23 cellular contexts compared by ENCODE assay signal in the genomic region with DNA sequence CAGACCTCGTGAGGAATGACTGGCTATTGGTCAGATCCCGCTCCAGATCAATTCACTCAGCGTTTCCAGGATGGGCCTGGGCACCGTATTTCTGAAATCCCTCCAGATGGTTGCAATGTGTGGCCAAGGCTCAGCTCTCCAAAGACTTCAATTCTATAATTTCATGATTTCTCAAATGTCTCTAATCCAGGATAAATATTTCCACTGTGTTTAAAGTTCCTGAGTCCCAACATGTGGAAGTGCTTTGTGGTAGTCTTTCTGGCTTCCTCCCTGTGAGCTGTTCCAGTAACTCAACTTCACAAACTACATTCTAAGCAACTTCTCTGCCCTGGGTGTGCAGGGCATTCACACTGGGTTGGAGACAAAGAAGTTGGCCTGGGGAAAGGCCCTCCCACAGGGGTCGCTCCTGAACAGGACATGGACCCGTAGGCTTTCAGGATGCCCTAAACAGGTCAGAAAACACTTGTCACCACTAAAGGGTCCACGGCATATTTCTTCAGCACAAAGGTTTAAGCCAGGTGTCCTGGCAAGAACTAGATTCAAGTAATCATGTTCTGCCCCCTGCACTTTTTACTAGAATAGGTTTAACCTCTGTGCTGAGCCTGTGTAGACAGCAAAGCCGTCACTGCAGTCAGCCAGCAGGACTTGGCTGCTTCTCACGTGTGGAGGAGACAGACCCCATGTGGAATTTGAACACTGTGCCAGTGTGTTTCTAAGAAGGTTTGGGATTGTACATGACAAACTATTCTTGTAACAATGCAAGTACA.
DNase-seq lines count a peak whose midpoint lies in the region; ATAC-seq, FAIRE-seq and TF ChIP-seq lines count a peak whose summit lies in the region.
"Had no signal": no experiment of that assay in that cellular context is flagged by ENCODE, and none has a peak within 500 bp of the region (broad histone marks: within the 10 kb centered on the region; RNA-seq: fewer than 3 reads in every experiment).

No MANE protein-coding gene starts in this region.

- H3F3A ChIP-seq in GM23338 (replicated peaks; ENCODE audit: low read depth) (no peaks in the 10 kb centered on the region), neural progenitor cell (ENCODE audit: low read depth) (no peaks in the 10 kb centered on the region)

- TF ChIP-seq POLR2A in endothelial cell of umbilical vein (IDR thresholded peaks at IDR 0.05; ENCODE audit: low read depth, low read length) = no peak

- ATAC-seq in GM23338 (peak; percentile 69), left lobe of liver (no peak)

- no peaks in the 10 kb centered on the region for H3K4me1 ChIP-seq in GM23338 (ENCODE audit: insufficient read depth)
- H3K4me1 ChIP-seq in endothelial cell of umbilical vein (ENCODE audit: control insufficient read depth, extremely low read depth, insufficient read depth, low read length) = no peaks in the 10 kb centered on the region
- H3K4me1 ChIP-seq in neural progenitor cell = no peaks in the 10 kb centered on the region
- H3K4me1 ChIP-seq: HAP-1 had no signal

- DNase-seq in AG09309 (ENCODE audit: low read depth) (peak; percentile 46), GM23338 (ENCODE audit: low spot score) (no peak), endothelial cell of umbilical vein (ENCODE audit: low read depth, low spot score) (peak; percentile 6), neural progenitor cell (ENCODE audit: low spot score) (peak; percentile 22), left lobe of liver (ENCODE audit: low spot score) (no peak), NCI-H774 (lab: John Stamatoyannopoulos, UW) (no peak), amygdala (lab: John Stamatoyannopoulos, UW) (no peak)
- no peak for DNase-seq in activated T-cell treated with anti-CD3 and anti-CD28 coated beads, Interleukin-2, amount 50 U/mL, for 48 hours
- DNase-seq: activated CD4-positive, alpha-beta T cell treated with anti-CD3 and anti-CD28 coated beads, Interleukin-2, amount 50 U/mL, for 1 hour; activated CD8-positive, alpha-beta memory T cell treated with anti-CD3 and anti-CD28 coated beads, Interleukin-2, amount 50 U/mL, for 4 hours; activated gamma-delta T cell; DND-41; glutamatergic neuron; NCI-H2107; NCI-H510A treated with DMSO at 0.1 percent for 48 hours; SHP77; stimulated activated CD8-positive, alpha-beta memory T cell treated with anti-CD3 and anti-CD28 coated beads, Interleukin-4, amount 100 ng/mL, for 48 hours; substantia nigra; T-helper 1 cell had no signal

- POLR2A ChIA-PET in endothelial cell of umbilical vein (lab: Charles Lee) = no interaction called here

- H3K9me3 Mint-ChIP-seq in GM23338 = peaks cover 2% of the 10 kb centered on the region; the same call in 1 of the 3 replicates
- no peaks in the 10 kb centered on the region for H3K9me3 Mint-ChIP-seq in neural progenitor cell
- H3K9me3 Mint-ChIP-seq: central memory CD8-positive, alpha-beta T cell had no signal

- TF ChIP-seq CTCF in AG09309 (IDR thresholded peaks at IDR 0.05; ENCODE audit: control insufficient read depth, insufficient read depth, low read depth, low read length, missing control alignments) (peak; percentile 5), GM23338 (conservative IDR thresholded peaks at IDR 0.05; ENCODE audit: low read depth in 2 of 2) (peak in 1 of 2 experiments; percentile 49; a peak in 2 of 4 replicates), endothelial cell of umbilical vein (IDR thresholded peaks at IDR 0.05; ENCODE audit: extremely low read depth in 1 of 2, insufficient read depth in 1 of 2, low read depth in 1 of 2, low read length in 2 of 2) (peak in 1 of 2 donors; percentile 17), neural progenitor cell (IDR thresholded peaks at IDR 0.05) (peak; percentile 16)

- H3K4me2 ChIP-seq in GM23338 (no peak overlapping the region), endothelial cell of umbilical vein (ENCODE audit: insufficient read depth, low read length) (no peak overlapping the region), neural progenitor cell (no peak overlapping the region)

- no TSS peak for BruUV-seq in endothelial cell of umbilical vein (replicated peaks; lab: Mats Ljungman, UMichigan)

- H3K27ac ChIP-seq in GM23338 (ENCODE audit: low read depth) = no peak overlapping the region
- no peak overlapping the region for H3K27ac ChIP-seq in endothelial cell of umbilical vein (ENCODE audit: insufficient read depth, low read depth, low read length)
- no peak overlapping the region for H3K27ac ChIP-seq in neural progenitor cell

- H3K27me3 ChIP-seq in GM23338 (ENCODE audit: insufficient read depth) (no peaks in the 10 kb centered on the region), endothelial cell of umbilical vein (ENCODE audit: control insufficient read depth in 2 of 2, insufficient read depth in 2 of 2, low read length in 2 of 2) (no peaks in the 10 kb centered on the region), neural progenitor cell (no peaks in the 10 kb centered on the region)

- intact Hi-C loops in endothelial cell of umbilical vein (cut with micrococcal nuclease) = no loop called here

- H3K36me3 ChIP-seq in GM23338 (ENCODE audit: insufficient read depth) (no peaks in the 10 kb centered on the region), endothelial cell of umbilical vein (ENCODE audit: control insufficient read depth in 2 of 2, extremely low read depth in 1 of 2, insufficient read depth in 2 of 2, low read length in 2 of 2) (no peaks in the 10 kb centered on the region), neural progenitor cell (no peaks in the 10 kb centered on the region)
- H3K36me3 ChIP-seq: HAP-1 had no signal

- CTCF ChIA-PET in endothelial cell of umbilical vein (lab: Charles Lee) = interaction anchor here (1.1 kb wide), 1 partner anchor 300 kb away, joined by 3 read pairs; no protein-coding TSS in a partner anchor

- no peaks in the 10 kb centered on the region for H3K9me1 ChIP-seq in endothelial cell of umbilical vein (replicated peaks; ENCODE audit: control insufficient read depth, extremely low read depth, insufficient read depth, low read length)

- H3K4me3 Mint-ChIP-seq in GM23338 (no peak overlapping the region), neural progenitor cell (no peak overlapping the region)
- H3K4me3 Mint-ChIP-seq: central memory CD8-positive, alpha-beta T cell had no signal

- H2AFZ ChIP-seq in GM23338 (no peak overlapping the region), endothelial cell of umbilical vein (ENCODE audit: low read depth, low read length) (no peak overlapping the region), neural progenitor cell (replicated peaks) (no peak overlapping the region)

- no peak overlapping the region for H3K27ac Mint-ChIP-seq in GM23338
- H3K27ac Mint-ChIP-seq in neural progenitor cell = peak overlapping the region; percentile 34

- H4K20me1 ChIP-seq in GM23338 (replicated peaks; ENCODE audit: insufficient read depth) (no peaks in the 10 kb centered on the region), endothelial cell of umbilical vein (replicated peaks; ENCODE audit: control insufficient read depth, extremely low read depth, insufficient read depth, low read length) (no peaks in the 10 kb centered on the region), neural progenitor cell (ENCODE audit: low read depth) (no peaks in the 10 kb centered on the region)

- H3K27me3 Mint-ChIP-seq in GM23338 (ENCODE audit: insufficient read depth, low read depth, poor library complexity) (peaks cover 3% of the 10 kb centered on the region), neural progenitor cell (ENCODE audit: insufficient read depth, low read depth) (peaks cover 2% of the 10 kb centered on the region)
- H3K27me3 Mint-ChIP-seq: central memory CD8-positive, alpha-beta T cell had no signal

- H3K9me2 ChIP-seq in GM23338 (ENCODE audit: insufficient read depth) = no peaks in the 10 kb centered on the region

- H3K9ac ChIP-seq in endothelial cell of umbilical vein (replicated peaks; ENCODE audit: extremely low read depth, insufficient read depth, low read length) (no peak overlapping the region), neural progenitor cell (no peak overlapping the region)

- no peak overlapping the region for H3K4me3 ChIP-seq in AG09309 (ENCODE audit: control insufficient read depth, low read depth, low read length)
- H3K4me3 ChIP-seq in GM23338 = no peak overlapping the region
- no peak overlapping the region for H3K4me3 ChIP-seq in endothelial cell of umbilical vein (replicated peaks in 1 of 3; ENCODE audit: insufficient read depth in 1 of 3, low read depth in 1 of 3, low read length in 3 of 3)
- no peak overlapping the region for H3K4me3 ChIP-seq in neural progenitor cell
- H3K4me3 ChIP-seq: HAP-1, lung had no signal

- H3K79me2 ChIP-seq in GM23338 (replicated peaks; ENCODE audit: insufficient read depth) (no peaks in the 10 kb centered on the region), endothelial cell of umbilical vein (ENCODE audit: control insufficient read depth, insufficient read depth, low read length) (no peaks in the 10 kb centered on the region), neural progenitor cell (ENCODE audit: low read depth) (no peaks in the 10 kb centered on the region)

- H3K4me1 Mint-ChIP-seq in GM23338 (peaks cover 2% of the 10 kb centered on the region; the same call in 1 of the 3 replicates), neural progenitor cell (peaks cover 24% of the 10 kb centered on the region)
- H3K4me1 Mint-ChIP-seq: central memory CD8-positive, alpha-beta T cell had no signal

- H3K36me3 Mint-ChIP-seq in GM23338 (ENCODE audit: low read depth) (no peaks in the 10 kb centered on the region; the same call in 2 of the 3 replicates), neural progenitor cell (no peaks in the 10 kb centered on the region)

- H3K9me3 ChIP-seq in endothelial cell of umbilical vein (replicated peaks; ENCODE audit: control insufficient read depth, insufficient read depth, low read length) = no peaks in the 10 kb centered on the region
- no peaks in the 10 kb centered on the region for H3K9me3 ChIP-seq in neural progenitor cell (ENCODE audit: low read depth)
- H3K9me3 ChIP-seq: HAP-1 had no signal

- dilution Hi-C loops in endothelial cell of umbilical vein (cut with MboI; ENCODE audit: extremely low pct_ligation_motif_present, low sequenced_read_pairs) = no loop called here

- FAIRE-seq in endothelial cell of umbilical vein (lab: Jason Lieb, UNC) = no peak
- FAIRE-seq: HTR-8/SVneo had no signal

TF ChIP-seq in GM23338, 12 proteins besides CTCF, POLR2A, EP300 and RAD21 (continues in another document):
- TF ChIP-seq ZNF331 (CRISPR knock-in tag; IDR thresholded peaks at IDR 0.05; ENCODE audit: low read depth) (no peak), EZH2phosphoT487 (IDR thresholded peaks at IDR 0.05; ENCODE audit: unreplicated experiment) (no peak)

TF ChIP-seq in endothelial cell of umbilical vein, 7 proteins besides CTCF, POLR2A, EP300 and RAD21 (continues in another document):
- TF ChIP-seq POLR2AphosphoS5 (IDR thresholded peaks at IDR 0.05; ENCODE audit: insufficient read depth, low read depth, low read length) (no peak), FOS (IDR thresholded peaks at IDR 0.05; ENCODE audit: borderline replicate concordance, insufficient read depth, low read length) (no peak), GATA2 (IDR thresholded peaks at IDR 0.05; ENCODE audit: insufficient read depth, insufficient read length, low read depth, low read length) (no peak), JUN (IDR thresholded peaks at IDR 0.05; ENCODE audit: borderline replicate concordance, insufficient read depth, insufficient read length, low read depth) (no peak)

Comparison
In these comparisons a context has a peak if more than half of its experiments do, and no peak if none do; other contexts are left out.
1. DNase-seq: peak in AG09309 (single experiment), endothelial cell of umbilical vein (single experiment) and neural progenitor cell (single experiment); none in GM23338 (single experiment), left lobe of liver (single experiment), activated T-cell treated with anti-CD3 and anti-CD28 coated beads, Interleukin-2, amount 50 U/mL, for 48 hours (0 of 2), NCI-H774 (single experiment) and amygdala (0 of 56).